In the genomic region with DNA sequence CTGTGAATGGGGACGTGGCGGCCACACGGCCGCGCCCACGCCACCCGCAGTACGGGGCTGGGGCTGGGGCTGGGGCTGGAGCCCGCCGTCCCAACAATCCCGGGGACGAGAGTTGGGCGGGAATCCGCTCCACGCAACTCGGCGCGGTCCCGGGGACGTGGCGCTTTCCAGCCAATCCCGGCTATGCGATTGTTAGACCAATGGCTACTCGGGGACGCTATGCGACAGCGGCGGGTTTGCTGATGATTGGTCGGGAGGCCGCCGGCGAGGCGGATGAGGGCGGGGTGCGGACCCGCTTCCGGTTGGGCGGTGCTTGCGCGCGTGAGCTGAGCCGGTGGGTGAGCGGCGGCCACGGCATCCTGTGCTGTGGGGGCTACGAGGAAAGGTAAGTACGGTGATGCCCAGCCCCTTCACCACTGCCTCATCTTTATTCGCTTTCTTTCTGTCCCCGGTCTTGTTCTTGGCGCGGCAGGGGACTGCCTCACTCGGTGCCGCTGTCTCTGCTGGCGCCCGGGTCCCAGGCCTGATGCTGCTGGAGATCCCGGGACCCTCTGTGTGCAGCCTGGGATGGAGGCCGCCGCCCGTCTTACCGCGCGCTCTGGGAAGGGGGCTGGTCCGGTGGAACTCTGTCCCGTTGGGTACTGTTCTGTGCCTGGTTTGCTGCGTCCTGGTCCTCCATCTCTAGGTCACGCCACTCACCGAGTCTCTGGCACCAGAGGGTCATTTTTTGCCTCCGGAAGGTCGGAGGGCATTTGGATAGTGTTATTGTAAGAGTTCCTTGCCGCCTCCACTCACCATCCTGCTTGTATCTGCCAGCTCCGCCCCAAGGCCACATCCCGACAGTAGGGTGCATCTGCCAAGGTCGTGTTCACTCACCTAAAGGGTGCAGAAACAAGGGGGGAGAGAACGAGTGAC, we compare ENCODE assay signal across 8 cellular contexts. TPM values are rescaled to one million over a fixed set of nuclear protein-coding genes. Genes with fewer than 3 reads are reported as not detected.
DNase-seq lines count a peak whose midpoint lies in the region; ATAC-seq and TF ChIP-seq lines count a peak whose summit lies in the region.

TSS of gene CALU (plus strand) at position 312 of the 915 bp plus-strand sequence. CDS start 9,225 bp downstream, outside the sequence.

- H3K27ac ChIP-seq in angular gyrus (ENCODE audit: low read depth, low read length): peak within 1 kb of the TSS; percentile 42
- H3K27ac ChIP-seq in prostate gland: peak within 1 kb of the TSS; percentile 74 to 88
- peak within 1 kb of the TSS; percentile 92 for H3K27ac ChIP-seq in urinary bladder (ENCODE audit: low read depth)

- intact Hi-C loops in left ventricle myocardium superior (cut with micrococcal nuclease) (no loop called here), prostate gland (cut with DNase I) (loop anchor here (5.0 kb wide), 1 partner anchor 93 kb away; the partner anchor contains the start of gene FLNC)

- peaks cover 9% of the 10 kb centered on the region for H3K27me3 Mint-ChIP-seq in T-helper 17 cell

- peak within 1 kb of the TSS; percentile 100 for H3K4me3 Mint-ChIP-seq in T-helper 17 cell

- peaks cover 5% of the 10 kb centered on the region for H3K36me3 Mint-ChIP-seq in T-helper 17 cell (ENCODE audit: low read depth)

- H3K27me3 ChIP-seq in prostate gland (replicated peaks; ENCODE audit: insufficient read depth): no peaks in the 10 kb centered on the region

- H3K4me1 Mint-ChIP-seq in T-helper 17 cell: peaks cover 37% of the 10 kb centered on the region

- ATAC-seq in HG02885 (IDR thresholded peaks at IDR 0.05; ENCODE audit: poor library complexity, unreplicated experiment): peak; percentile 99
- peak; percentile 97 for ATAC-seq in T-helper 17 cell
- peak; percentile 98 for ATAC-seq in left ventricle myocardium superior

- no peaks in the 10 kb centered on the region for H3K36me3 ChIP-seq in prostate gland
- no peaks in the 10 kb centered on the region for H3K36me3 ChIP-seq in urinary bladder (ENCODE audit: insufficient read depth)

- H3K4me1 ChIP-seq in prostate gland (replicated peaks): peaks cover 16% of the 10 kb centered on the region
- no peaks in the 10 kb centered on the region for H3K4me1 ChIP-seq in urinary bladder (ENCODE audit: insufficient read depth)

- peak within 1 kb of the TSS; percentile 98 for H3K27ac Mint-ChIP-seq in T-helper 17 cell

- H3K9me3 ChIP-seq in T-helper 17 cell (ENCODE audit: control insufficient read depth, low read length, poor library complexity, severe bottlenecking) (no peaks in the 10 kb centered on the region), prostate gland (no peaks in the 10 kb centered on the region)

- H3K4me3 ChIP-seq in prostate gland (peak within 1 kb of the TSS; percentile 58 to 95), urinary bladder (ENCODE audit: low read depth, low read length) (peak within 1 kb of the TSS; percentile 86)

- peak; percentile 88 for TF ChIP-seq POLR2A in GM15510 (IDR thresholded peaks at IDR 0.05; ENCODE audit: borderline replicate concordance, extremely low read depth, insufficient read length)
- peak; percentile 87 for TF ChIP-seq POLR2A in prostate gland (IDR thresholded peaks at IDR 0.05)

- DNase-seq in NCI-H1694 treated with DMSO at 0.1 percent for 48 hours (lab: John Stamatoyannopoulos, UW) (peak; percentile 97), T-helper 17 cell (peak; percentile 87 to 91 (median 91)), left ventricle myocardium superior (peak; percentile 98), prostate gland (ENCODE audit: low spot score) (peak; percentile 97)

- WGBS in prostate gland: under 1% methylated on average over 74 of the region's 74 CpGs
- under 1% methylated on average over 74 of the region's 74 CpGs for WGBS in urinary bladder

- peak in 1 of 4 experiments; percentile 24 for TF ChIP-seq CTCF in prostate gland (IDR thresholded peaks at IDR 0.05)

RNA-seq across cellular contexts. Expression of gene CALU, which starts in this region (rescaled TPM):
- total RNA-seq in T-helper 17 cell: 10 to 100 TPM; 19.9 to 28.1 TPM
- 186 TPM for total RNA-seq in left ventricle myocardium superior
- total RNA-seq in prostate gland: 10 to 100 TPM; 76.2 to 87.8 TPM
- 345 TPM for total RNA-seq in urinary bladder
- 173 TPM for polyA plus RNA-seq in urinary bladder

Comparison
In these comparisons a context has a peak if more than half of its experiments do, and no peak if none do; other contexts are left out.
1. Peak in every context shown above with its lines: DNase-seq, ATAC-seq, H3K4me3 ChIP-seq and H3K27ac ChIP-seq.
2. H3K27ac ChIP-seq: peak in every context shown above with its lines; median percentile 92 in urinary bladder; 81 in prostate gland; 42 in angular gyrus.